Comparison of ENCODE assay signal across 2 cellular contexts in genomic region chr1:25586181-25586588, GRCh38.
TF ChIP-seq lines count a peak whose summit lies in the region.

No MANE protein-coding gene starts in this region.

TF ChIP-seq in HEK293, 187 proteins besides CTCF, POLR2A, EP300 and RAD21:
- TF ChIP-seq ZSCAN16 (tag by site-specific recombination; IDR thresholded peaks at IDR 0.05) = no peak
- TF ChIP-seq ZNF530 (tag by site-specific recombination; IDR thresholded peaks at IDR 0.05; ENCODE audit: low read depth) = no peak
- TF ChIP-seq ZSCAN4 (tag by site-specific recombination; IDR thresholded peaks at IDR 0.05) = peak; percentile 88
- TF ChIP-seq ZNF239 (tag by site-specific recombination; IDR thresholded peaks at IDR 0.05) = no peak
- TF ChIP-seq ZNF112 (tag by site-specific recombination; IDR thresholded peaks at IDR 0.05) = no peak
- TF ChIP-seq, protein P1, sequence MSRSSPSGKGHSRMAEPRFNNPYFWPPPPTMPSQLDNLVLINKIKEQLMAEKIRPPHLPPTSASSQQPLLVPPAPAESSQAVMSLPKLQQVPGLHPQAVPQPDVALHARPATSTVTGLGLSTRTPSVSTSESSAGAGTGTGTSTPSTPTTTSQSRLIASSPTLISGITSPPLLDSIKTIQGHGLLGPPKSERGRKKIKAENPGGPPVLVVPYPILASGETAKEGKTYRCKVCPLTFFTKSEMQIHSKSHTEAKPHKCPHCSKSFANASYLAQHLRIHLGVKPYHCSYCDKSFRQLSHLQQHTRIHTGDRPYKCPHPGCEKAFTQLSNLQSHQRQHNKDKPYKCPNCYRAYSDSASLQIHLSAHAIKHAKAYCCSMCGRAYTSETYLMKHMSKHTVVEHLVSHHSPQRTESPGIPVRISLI (tag by site-specific recombination; IDR thresholded peaks at IDR 0.05) = no peak

TF ChIP-seq in GM12878, 131 proteins besides CTCF, POLR2A, EP300 and RAD21:
- TF ChIP-seq MXI1 (IDR thresholded peaks at IDR 0.05; ENCODE audit: low read depth, low read length) (no peak), TCF3 (IDR thresholded peaks at IDR 0.05; ENCODE audit: borderline replicate concordance, insufficient read depth, low read depth, low read length) (peak; percentile 51; the same call in 1 of the 2 replicates), MTA2 (IDR thresholded peaks at IDR 0.05; ENCODE audit: low read depth) (no peak), MYB (IDR thresholded peaks at IDR 0.05; ENCODE audit: borderline replicate concordance, low read depth, low read length) (no peak), FOXM1 (IDR thresholded peaks at IDR 0.05; ENCODE audit: low read depth, low read length) (no peak), NKRF (conservative IDR thresholded peaks at IDR 0.05) (no peak)
- TF ChIP-seq, protein P2, sequence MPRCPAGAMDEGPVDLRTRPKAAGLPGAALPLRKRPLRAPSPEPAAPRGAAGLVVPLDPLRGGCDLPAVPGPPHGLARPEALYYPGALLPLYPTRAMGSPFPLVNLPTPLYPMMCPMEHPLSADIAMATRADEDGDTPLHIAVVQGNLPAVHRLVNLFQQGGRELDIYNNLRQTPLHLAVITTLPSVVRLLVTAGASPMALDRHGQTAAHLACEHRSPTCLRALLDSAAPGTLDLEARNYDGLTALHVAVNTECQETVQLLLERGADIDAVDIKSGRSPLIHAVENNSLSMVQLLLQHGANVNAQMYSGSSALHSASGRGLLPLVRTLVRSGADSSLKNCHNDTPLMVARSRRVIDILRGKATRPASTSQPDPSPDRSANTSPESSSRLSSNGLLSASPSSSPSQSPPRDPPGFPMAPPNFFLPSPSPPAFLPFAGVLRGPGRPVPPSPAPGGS (IDR thresholded peaks at IDR 0.05; ENCODE audit: borderline replicate concordance, insufficient read depth, low read depth, low read length, poor library complexity, severe bottlenecking) = peak; percentile 98
- TF ChIP-seq, protein P3, sequence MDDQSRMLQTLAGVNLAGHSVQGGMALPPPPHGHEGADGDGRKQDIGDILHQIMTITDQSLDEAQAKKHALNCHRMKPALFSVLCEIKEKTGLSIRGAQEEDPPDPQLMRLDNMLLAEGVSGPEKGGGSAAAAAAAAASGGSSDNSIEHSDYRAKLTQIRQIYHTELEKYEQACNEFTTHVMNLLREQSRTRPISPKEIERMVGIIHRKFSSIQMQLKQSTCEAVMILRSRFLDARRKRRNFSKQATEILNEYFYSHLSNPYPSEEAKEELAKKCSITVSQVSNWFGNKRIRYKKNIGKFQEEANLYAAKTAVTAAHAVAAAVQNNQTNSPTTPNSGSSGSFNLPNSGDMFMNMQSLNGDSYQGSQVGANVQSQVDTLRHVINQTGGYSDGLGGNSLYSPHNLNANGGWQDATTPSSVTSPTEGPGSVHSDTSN (IDR thresholded peaks at IDR 0.05; ENCODE audit: insufficient replicate concordance, low read depth, low read length) = peak; percentile 39
